ENCODE assay signal across 17 cellular contexts in genomic region chr2:205754285-205754923, GRCh38.
DNase-seq lines count a peak whose midpoint lies in the region; ATAC-seq and TF ChIP-seq lines count a peak whose summit lies in the region.
"Had no signal": no experiment of that assay in that cellular context is flagged by ENCODE, and none has a peak within 500 bp of the region (broad histone marks: within the 10 kb centered on the region; RNA-seq: fewer than 3 reads in every experiment).

No MANE protein-coding gene starts in this region.

- TF ChIP-seq CTCF in right atrium auricular region (IDR thresholded peaks at IDR 0.05): no peak
- TF ChIP-seq CTCF in heart right ventricle (IDR thresholded peaks at IDR 0.05): no peak
- no peak for TF ChIP-seq CTCF in osteoblast (IDR thresholded peaks at IDR 0.05; ENCODE audit: extremely low read depth, low read depth, low read length)

- H4K20me1 ChIP-seq in osteoblast (ENCODE audit: insufficient read depth, low read length): no peaks in the 10 kb centered on the region

- H3K27ac ChIP-seq in right atrium auricular region: peak overlapping the region; percentile 53 to 59
- peak overlapping the region in 2 of 10 donors; percentile 10 to 23 for H3K27ac ChIP-seq in heart right ventricle
- peak overlapping the region; percentile 67 for H3K27ac ChIP-seq in cingulate gyrus (ENCODE audit: low read depth, low read length)
- peak overlapping the region; percentile 97 for H3K27ac ChIP-seq in osteoblast (ENCODE audit: low read depth, low read length)
- H3K27ac ChIP-seq in aorta (ENCODE audit: low read depth in 1 of 2, low read length in 2 of 2): peak overlapping the region; percentile 73 to 86
- H3K27ac ChIP-seq: HL-60 had no signal

- peaks cover 0 to 29% of the 10 kb centered on the region in 2 donors for H3K4me1 ChIP-seq in right atrium auricular region
- peaks cover 3 to 56% (median 25%) of the 10 kb centered on the region in 9 donors for H3K4me1 ChIP-seq in heart right ventricle
- peaks cover 82% of the 10 kb centered on the region for H3K4me1 ChIP-seq in osteoblast (ENCODE audit: insufficient read depth, low read length)
- peaks cover 18 to 19% of the 10 kb centered on the region in 2 donors for H3K4me1 ChIP-seq in aorta (ENCODE audit: control insufficient read depth in 1 of 2, insufficient read depth in 2 of 2, low read length in 2 of 2)
- H3K4me1 ChIP-seq: body of pancreas had no signal

- WGBS in heart right ventricle, 2 donors: 76 to 78% methylated on average over 6 of the region's 6 CpGs
- WGBS in aorta, 2 donors: 76 to 79% methylated on average over 6 of the region's 6 CpGs

- intact Hi-C loops in heart right ventricle (cut with DNase I) (no loop called here), aorta (cut with DNase I) (loop anchor here in 1 of 2 donors (2.0 to 5.0 kb wide), 2 partner anchors 37 to 70 kb away; no protein-coding TSS in a partner anchor)

- H3K9me3 ChIP-seq in right atrium auricular region (no peaks in the 10 kb centered on the region), heart right ventricle (no peaks in the 10 kb centered on the region), osteoblast (ENCODE audit: low read depth, low read length) (no peaks in the 10 kb centered on the region), aorta (ENCODE audit: control insufficient read depth, low read length) (no peaks in the 10 kb centered on the region)
- H3K9me3 ChIP-seq: body of pancreas had no signal

- peak overlapping the region; percentile 33 for H3K4me2 ChIP-seq in osteoblast (ENCODE audit: insufficient read depth, low read length)

- H3K79me2 ChIP-seq in osteoblast (ENCODE audit: insufficient read depth, low read length): no peaks in the 10 kb centered on the region

- no peak overlapping the region for H2AFZ ChIP-seq in osteoblast (ENCODE audit: low read length)

- no peaks in the 10 kb centered on the region for H3K27me3 ChIP-seq in right atrium auricular region
- H3K27me3 ChIP-seq in heart right ventricle: no peaks in the 10 kb centered on the region
- H3K27me3 ChIP-seq in osteoblast (ENCODE audit: insufficient read depth, low read length): no peaks in the 10 kb centered on the region
- H3K27me3 ChIP-seq in aorta (ENCODE audit: control insufficient read depth in 1 of 2, insufficient read depth in 2 of 2, low read length in 1 of 2): no peaks in the 10 kb centered on the region
- H3K27me3 ChIP-seq: body of pancreas had no signal

- H3K4me3 ChIP-seq in right atrium auricular region (no peak overlapping the region), heart right ventricle (no peak overlapping the region), osteoblast (ENCODE audit: insufficient read depth, low read length) (no peak overlapping the region), aorta (ENCODE audit: low read length in 2 of 2) (no peak overlapping the region)
- H3K4me3 ChIP-seq: body of pancreas had no signal

- no peak for ATAC-seq in heart right ventricle
- ATAC-seq in aorta (ENCODE audit: low FRiP score): no peak
- no peak for ATAC-seq in HG02885 (IDR thresholded peaks at IDR 0.05; ENCODE audit: poor library complexity, unreplicated experiment)
- ATAC-seq in HG02938 (IDR thresholded peaks at IDR 0.05; ENCODE audit: unreplicated experiment): no peak
- ATAC-seq in GM19324 (IDR thresholded peaks at IDR 0.05; ENCODE audit: low FRiP score, unreplicated experiment): no peak
- ATAC-seq: body of pancreas; effector memory CD8-positive, alpha-beta T cell; stimulated activated memory B cell treated with anti-CD40 and anti-IgM and Interleukin-4, amounts not matched to agents 10 μg/mL and 1 μg/mL and 100 μg/mL, for 72 hours had no signal

- DNase-seq in right atrium auricular region (ENCODE audit: low spot score) (no peak), heart right ventricle (no peak), osteoblast (ENCODE audit: insufficient read length, low spot score, missing footprints) (no peak), aorta (no peak)
- DNase-seq: activated CD8-positive, alpha-beta memory T cell treated with anti-CD3 and anti-CD28 coated beads for 24 hours; activated effector memory CD4-positive, alpha-beta T cell treated with Interleukin-2 at 50 U/mL for 16 hours; COR-L47; effector memory CD8-positive, alpha-beta T cell; NCI-H2029 treated with DMSO at 0.1 percent for 48 hours; NK-92 treated with Interleukin-12 subunit alpha and Interleukin-12 subunit beta, amount 100 ng/mL, for 24 hours had no signal

- H3K36me3 ChIP-seq in right atrium auricular region (no peaks in the 10 kb centered on the region), heart right ventricle (peaks cover 0 to 56% (median 0%) of the 10 kb centered on the region in 9 donors), osteoblast (ENCODE audit: insufficient read depth, low read length) (peaks cover 32% of the 10 kb centered on the region), aorta (ENCODE audit: control insufficient read depth in 1 of 2, insufficient read depth in 2 of 2, low read length in 1 of 2) (no peaks in the 10 kb centered on the region)
